In genomic region chr2:173354601-173355131, GRCh38 we compare ENCODE assay signal across 8 cellular contexts. TPM values are rescaled to one million over a fixed set of nuclear protein-coding genes. Genes with fewer than 3 reads are reported as not detected.
A peak's percentile ranks its signal among the peaks of the same experiment; 100 is the strongest.
DNase-seq lines count a peak whose midpoint lies in the region; ATAC-seq, FAIRE-seq and TF ChIP-seq lines count a peak whose summit lies in the region.

TSS of gene CDCA7 (plus strand) at chr2:173354872. CDS start at chr2:173354964, 92 bp downstream.

- H3K27ac ChIP-seq in Panc1 (ENCODE audit: low read length), result peak within 1 kb of the TSS; percentile 98
- H3K27ac ChIP-seq in osteoblast (ENCODE audit: low read depth, low read length), result peak within 1 kb of the TSS; percentile 33

- no TSS peak for BruUV-seq in Panc1 (replicated peaks; lab: Mats Ljungman, UMichigan)

- H3K9me3 ChIP-seq in Panc1 (ENCODE audit: control insufficient read depth, insufficient read depth, low read depth, low read length), result no peaks in the 10 kb centered on the region
- H3K9me3 ChIP-seq in osteoblast (ENCODE audit: low read depth, low read length), result no peaks in the 10 kb centered on the region

- H3K27me3 ChIP-seq in Panc1 (ENCODE audit: control insufficient read depth, insufficient read depth, low read length) (no peaks in the 10 kb centered on the region), osteoblast (ENCODE audit: insufficient read depth, low read length) (peaks cover 48% of the 10 kb centered on the region)

- intact Hi-C loops in Panc1 (cut with micrococcal nuclease; ENCODE audit: unreplicated experiment), result no loop called here
- intact Hi-C loops in activated T-helper 2 cell treated with anti-CD3 and anti-CD28 coated beads, Interferon-gamma antibody, Interleukin-2, Interleukin-4, amounts not matched to agents 10 μg/mL and 5 μg/mL and 100 μg/mL, durations not matched to agents 14 hours and 24 hours and 36 hours (cut with micrococcal nuclease), result loop anchor here (1.0 to 10.0 kb wide), 12 partner anchors 14 to 1133 kb away; partner anchors contain the start of gene GPR155

- peak within 1 kb of the TSS; percentile 92 for H3K4me2 ChIP-seq in osteoblast (ENCODE audit: insufficient read depth, low read length)

- no peaks in the 10 kb centered on the region for H3K79me2 ChIP-seq in osteoblast (ENCODE audit: insufficient read depth, low read length)

- H2AFZ ChIP-seq in osteoblast (ENCODE audit: low read length), result peak within 1 kb of the TSS; percentile 95

- H3K4me1 ChIP-seq in Panc1 (ENCODE audit: control insufficient read depth, insufficient read depth, low read length) (peaks cover 32% of the 10 kb centered on the region), osteoblast (ENCODE audit: insufficient read depth, low read length) (peaks cover 11% of the 10 kb centered on the region)

- no peak for TF ChIP-seq CTCF in Panc1 (IDR thresholded peaks at IDR 0.05)
- TF ChIP-seq CTCF in osteoblast (IDR thresholded peaks at IDR 0.05; ENCODE audit: extremely low read depth, low read depth, low read length), result no peak

- H3K4me3 Mint-ChIP-seq in activated T-helper 2 cell treated with anti-CD3 and anti-CD28 coated beads, Interferon-gamma antibody, Interleukin-2, Interleukin-4, amounts not matched to agents 10 μg/mL and 5 μg/mL and 100 μg/mL, durations not matched to agents 14 hours and 24 hours and 36 hours (ENCODE audit: low read depth), result peak within 1 kb of the TSS; percentile 92

- H3K36me3 Mint-ChIP-seq in activated T-helper 2 cell treated with anti-CD3 and anti-CD28 coated beads, Interferon-gamma antibody, Interleukin-2, Interleukin-4, amounts not matched to agents 10 μg/mL and 5 μg/mL and 100 μg/mL, durations not matched to agents 14 hours and 24 hours and 36 hours (ENCODE audit: low read depth), result peaks cover 39% of the 10 kb centered on the region

- FAIRE-seq in urothelium cell line (lab: Jason Lieb, UNC), result no peak

- CTCF ChIA-PET in Panc1 (lab: Charles Lee), result interaction anchor here (0.6 kb wide), 1 partner anchor 328 kb away, joined by 4 read pairs; no protein-coding TSS in a partner anchor

- H3K9me3 Mint-ChIP-seq in activated T-helper 2 cell treated with anti-CD3 and anti-CD28 coated beads, Interferon-gamma antibody, Interleukin-2, Interleukin-4, amounts not matched to agents 10 μg/mL and 5 μg/mL and 100 μg/mL, durations not matched to agents 14 hours and 24 hours and 36 hours, result no peaks in the 10 kb centered on the region

- H3K4me3 ChIP-seq in Panc1 (ENCODE audit: low read depth in 2 of 2, low read length in 2 of 2) (peak within 1 kb of the TSS; percentile 77 to 87), osteoblast (ENCODE audit: insufficient read depth, low read length) (peak within 1 kb of the TSS; percentile 80)

- ATAC-seq in GM21526 (IDR thresholded peaks at IDR 0.05; ENCODE audit: low FRiP score, unreplicated experiment) (peak; percentile 42), Panc1 (peak; percentile 89)

- peaks cover 8% of the 10 kb centered on the region for H3K27me3 Mint-ChIP-seq in activated T-helper 2 cell treated with anti-CD3 and anti-CD28 coated beads, Interferon-gamma antibody, Interleukin-2, Interleukin-4, amounts not matched to agents 10 μg/mL and 5 μg/mL and 100 μg/mL, durations not matched to agents 14 hours and 24 hours and 36 hours (ENCODE audit: low read depth)

- H3K36me3 ChIP-seq in Panc1 (ENCODE audit: control insufficient read depth, insufficient read depth, low read length) (peaks cover 13% of the 10 kb centered on the region; the same call in 1 of the 2 replicates), osteoblast (ENCODE audit: insufficient read depth, low read length) (no peaks in the 10 kb centered on the region)

- H3K4me1 Mint-ChIP-seq in activated T-helper 2 cell treated with anti-CD3 and anti-CD28 coated beads, Interferon-gamma antibody, Interleukin-2, Interleukin-4, amounts not matched to agents 10 μg/mL and 5 μg/mL and 100 μg/mL, durations not matched to agents 14 hours and 24 hours and 36 hours (ENCODE audit: low read depth), result peaks cover 59% of the 10 kb centered on the region

- in situ Hi-C loops in Panc1 (cut with HindIII; ENCODE audit: low pct_unique_long_range_greater_than_20kb, low sequenced_read_pairs), result no loop called here

- peak within 1 kb of the TSS; percentile 98 for H3K27ac Mint-ChIP-seq in activated T-helper 2 cell treated with anti-CD3 and anti-CD28 coated beads, Interferon-gamma antibody, Interleukin-2, Interleukin-4, amounts not matched to agents 10 μg/mL and 5 μg/mL and 100 μg/mL, durations not matched to agents 14 hours and 24 hours and 36 hours

- H4K20me1 ChIP-seq in osteoblast (ENCODE audit: insufficient read depth, low read length), result no peaks in the 10 kb centered on the region

- POLR2A ChIA-PET in Panc1 (lab: Charles Lee), result no interaction called here

- DNase-seq in DMS53 (lab: John Stamatoyannopoulos, UW) (peak; percentile 90), HuH-7 (ENCODE audit: low spot score) (peak; percentile 86), Panc1 (ENCODE audit: low read depth, low spot score) (peak; percentile 54), foreskin melanocyte (peak; percentile 67), osteoblast (ENCODE audit: insufficient read length, low spot score, missing footprints) (peak; percentile 91), urothelium cell line (ENCODE audit: low spot score) (peak; percentile 67)
- peak; percentile 79 for DNase-seq in activated T-helper 2 cell treated with anti-CD3 and anti-CD28 coated beads, Interferon-gamma antibody, Interleukin-2, Interleukin-4, amounts not matched to agents 10 μg/mL and 5 μg/mL and 100 μg/mL, durations not matched to agents 14 hours and 24 hours and 36 hours (ENCODE audit: low spot score)

RNA-seq across cellular contexts. Expression of gene CDCA7, which starts in this region (rescaled TPM):
- 60.5 TPM for total RNA-seq in Panc1 (2021; ENCODE audit: unreplicated experiment)
- polyA plus RNA-seq in Panc1 (2012; ENCODE audit: insufficient read length), result 38.8 TPM
- total RNA-seq in activated T-helper 2 cell treated with anti-CD3 and anti-CD28 coated beads, Interferon-gamma antibody, Interleukin-2, Interleukin-4, amounts not matched to agents 10 μg/mL and 5 μg/mL and 100 μg/mL, durations not matched to agents 14 hours and 24 hours and 36 hours, result 128 and 129 TPM in 2 replicates
- total RNA-seq in osteoblast, result 0.59 and 1.1 TPM in 2 replicates

Comparison
In these comparisons a context has a peak if more than half of its experiments do, and no peak if none do; other contexts are left out.
1. Peak in every context shown above with its lines: DNase-seq, ATAC-seq, H3K4me3 ChIP-seq and H3K27ac ChIP-seq.
2. RNA of gene CDCA7 (total RNA-seq): 128 to 129 TPM in activated T-helper 2 cell treated with anti-CD3 and anti-CD28 coated beads, Interferon-gamma antibody, Interleukin-2, Interleukin-4, amounts not matched to agents 10 μg/mL and 5 μg/mL and 100 μg/mL, durations not matched to agents 14 hours and 24 hours and 36 hours and 60.5 TPM in Panc1 (single experiment); 0.59 to 1.1 TPM in osteoblast; every median in the first group is over 10 times any median in the second.